ENCODE assay signal across 8 cellular contexts in the genomic region with DNA sequence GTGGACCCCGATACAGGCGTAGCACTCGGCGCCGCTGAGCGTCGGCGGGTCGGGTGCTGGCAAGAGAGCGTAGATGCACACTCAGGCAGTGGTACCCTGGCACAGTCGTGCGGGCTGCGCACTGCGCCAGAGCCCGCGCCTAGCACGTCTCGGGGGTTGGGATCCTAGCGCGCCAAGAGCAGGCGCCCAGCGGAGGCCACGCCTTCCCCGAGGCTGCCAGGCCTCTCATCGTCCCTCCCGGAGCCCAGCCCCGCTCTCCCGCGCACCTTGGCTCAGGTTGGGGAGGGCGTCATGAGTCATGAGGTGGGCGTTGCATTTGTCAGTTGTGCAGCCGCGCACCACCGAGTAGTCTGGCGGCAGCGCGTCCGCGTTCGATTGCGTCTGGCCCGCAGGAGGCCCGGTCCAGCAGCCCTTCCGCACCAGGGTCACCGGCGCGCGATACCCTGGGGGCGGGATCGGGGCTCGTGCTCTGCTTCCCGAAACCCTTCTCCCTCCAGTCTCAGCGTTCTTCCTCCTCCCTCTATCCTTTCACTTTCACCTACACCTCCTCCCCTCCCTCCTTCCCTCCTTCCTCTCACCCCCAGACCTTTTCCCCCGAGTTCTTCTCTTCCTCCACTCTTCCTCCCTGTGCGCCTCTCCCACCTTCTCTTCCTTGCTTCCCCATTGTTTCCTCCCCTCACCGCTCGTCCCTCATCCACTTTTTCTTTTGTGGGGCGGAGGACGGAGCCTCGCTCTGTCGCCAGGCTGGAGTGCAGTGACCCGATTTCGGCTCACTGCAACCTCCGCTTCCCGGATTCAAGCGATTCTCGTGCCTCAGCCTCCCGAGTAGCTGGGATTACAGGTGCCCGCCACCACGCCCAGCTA. TPM values are rescaled to one million over a fixed set of nuclear protein-coding genes. Genes with fewer than 3 reads are reported as not detected.
DNase-seq lines count a peak whose midpoint lies in the region; ATAC-seq and TF ChIP-seq lines count a peak whose summit lies in the region.

No MANE protein-coding gene starts in this region.

- H4K20me1 ChIP-seq in PC-9 (ENCODE audit: insufficient read depth): no peaks in the 10 kb centered on the region; the same call in 1 of the 2 replicates

- peak; percentile 90 to 94 for ATAC-seq in activated naive CD4-positive, alpha-beta T cell treated with anti-CD3 and anti-CD28 coated beads, Interleukin-2, amount 50 U/mL, for 72 hours
- ATAC-seq in left ventricle myocardium superior (peak; percentile 66), HG03520 (IDR thresholded peaks at IDR 0.05; ENCODE audit: unreplicated experiment) (no peak), GM18511 (IDR thresholded peaks at IDR 0.05; ENCODE audit: unreplicated experiment) (no peak)

- peak overlapping the region; percentile 54 to 80 for H3K27ac Mint-ChIP-seq in activated naive CD4-positive, alpha-beta T cell treated with anti-CD3 and anti-CD28 coated beads, Interleukin-2, amount 50 U/mL, for 72 hours

- peaks cover 14% of the 10 kb centered on the region for H3F3A ChIP-seq in PC-9 (ENCODE audit: insufficient read depth, low read depth)

- H3K4me2 ChIP-seq in PC-9: peak overlapping the region; percentile 98

- H3K9ac ChIP-seq in rectal smooth muscle tissue (ENCODE audit: low read length): no peak overlapping the region

- H3K79me2 ChIP-seq in PC-9 (ENCODE audit: low read depth): no peaks in the 10 kb centered on the region

- H3K4me1 ChIP-seq in PC-9 (replicated peaks; ENCODE audit: insufficient read depth): peaks cover 16% of the 10 kb centered on the region
- no peaks in the 10 kb centered on the region for H3K4me1 ChIP-seq in rectal smooth muscle tissue (ENCODE audit: control insufficient read depth, insufficient read depth, low read length)

- H2AFZ ChIP-seq in PC-9: peak overlapping the region; percentile 80

- H3K36me3 ChIP-seq in PC-9 (ENCODE audit: low read depth) (no peaks in the 10 kb centered on the region), rectal smooth muscle tissue (ENCODE audit: control insufficient read depth, insufficient read depth, low read length) (no peaks in the 10 kb centered on the region)

- no TSS peak for BruUV-seq in PC-9 (replicated peaks; lab: Mats Ljungman, UMichigan)

- no peaks in the 10 kb centered on the region for H3K9me2 ChIP-seq in PC-9 (ENCODE audit: insufficient read depth)

- intact Hi-C loops in PC-9 (cut with micrococcal nuclease; ENCODE audit: unreplicated experiment): loop anchor here (5.0 kb wide), 1 partner anchor 266 kb away; the partner anchor contains the start of gene ZNF575
- intact Hi-C loops in left ventricle myocardium superior (cut with micrococcal nuclease): no loop called here

- peak; percentile 27 for DNase-seq in GM20000 (ENCODE audit: low spot score)
- peak; percentile 77 to 89 for DNase-seq in PC-9
- peak; percentile 64 to 69 for DNase-seq in activated naive CD4-positive, alpha-beta T cell treated with anti-CD3 and anti-CD28 coated beads, Interleukin-2, amount 50 U/mL, for 72 hours (ENCODE audit: low spot score in 2 of 2)
- DNase-seq in left ventricle myocardium superior: no peak
- no peak for DNase-seq in NCI-H446 treated with DMSO at 0.1 percent for 48 hours (lab: John Stamatoyannopoulos, UW)

- H3K4me3 ChIP-seq in PC-9 (peak overlapping the region; percentile 63), rectal smooth muscle tissue (ENCODE audit: low read length) (peak overlapping the region; percentile 65)

- H3K27me3 ChIP-seq in PC-9 (ENCODE audit: insufficient read depth, low read depth): no peaks in the 10 kb centered on the region
- peaks cover 9% of the 10 kb centered on the region for H3K27me3 ChIP-seq in rectal smooth muscle tissue (ENCODE audit: control insufficient read depth, insufficient read depth, low read length)

- CTCF ChIA-PET in PC-9 (lab: Charles Lee): no interaction called here

- no peaks in the 10 kb centered on the region for H3K9me3 ChIP-seq in PC-9 (ENCODE audit: insufficient read depth, low read depth)

- H3K36me3 Mint-ChIP-seq in activated naive CD4-positive, alpha-beta T cell treated with anti-CD3 and anti-CD28 coated beads, Interleukin-2, amount 50 U/mL, for 72 hours: peaks cover 5 to 12% of the 10 kb centered on the region in 2 donors

- H3K9me3 Mint-ChIP-seq in activated naive CD4-positive, alpha-beta T cell treated with anti-CD3 and anti-CD28 coated beads, Interleukin-2, amount 50 U/mL, for 72 hours: peaks cover 0 to 5% of the 10 kb centered on the region in 2 donors

- H3K27ac ChIP-seq in PC-9 (no peak overlapping the region), rectal smooth muscle tissue (ENCODE audit: low read depth, low read length) (no peak overlapping the region)

- TF ChIP-seq CTCF in GM20000 (IDR thresholded peaks at IDR 0.05; ENCODE audit: extremely low read depth, missing control alignments) (no peak), PC-9 (conservative IDR thresholded peaks at IDR 0.05) (no peak)

- POLR2A ChIA-PET in PC-9 (lab: Charles Lee; ENCODE audit: unreplicated experiment): interaction anchor here (0.5 to 1.3 kb wide), 3 partner anchors 19 to 193 kb away, joined by 4 to 8 read pairs (median 7); no protein-coding TSS in a partner anchor

RNA-seq across cellular contexts. Expression of gene LYPD5, which starts 3.5 kb away (rescaled TPM):
- total RNA-seq in PC-9 (2021) (2.6 and 2.9 TPM in 2 replicates), left ventricle myocardium superior (0.89 TPM)
- total RNA-seq in activated naive CD4-positive, alpha-beta T cell treated with anti-CD3 and anti-CD28 coated beads, Interleukin-2, amount 50 U/mL, for 72 hours: 1 to 10 TPM in 1 of 2 donors, under 1 TPM in 1; 0.97 to 3.8 TPM

RNA-seq across cellular contexts. Expression of gene KCNN4, which starts 18.0 kb away (rescaled TPM):
- total RNA-seq in PC-9 (2021) (92.4 and 92.7 TPM in 2 replicates), left ventricle myocardium superior (0.50 TPM)
- 100 to 1,000 TPM; 110 to 145 TPM for total RNA-seq in activated naive CD4-positive, alpha-beta T cell treated with anti-CD3 and anti-CD28 coated beads, Interleukin-2, amount 50 U/mL, for 72 hours

RNA-seq across cellular contexts. Expression of gene ZNF283, which starts 28.3 kb away (rescaled TPM):
- 14.8 and 15.2 TPM in 2 replicates for total RNA-seq in PC-9 (2021)
- 10 to 100 TPM in 1 of 2 donors, 1 to 10 TPM in 1; 7.7 to 12.0 TPM for total RNA-seq in activated naive CD4-positive, alpha-beta T cell treated with anti-CD3 and anti-CD28 coated beads, Interleukin-2, amount 50 U/mL, for 72 hours
- 11.0 TPM for total RNA-seq in left ventricle myocardium superior

RNA-seq across cellular contexts. Expression of gene SMG9, which starts 44.0 kb away (rescaled TPM):
- total RNA-seq in PC-9 (2021) (76.8 and 84.1 TPM in 2 replicates), left ventricle myocardium superior (17.9 TPM)
- 100 to 1,000 TPM in 1 of 2 donors, 10 to 100 TPM in 1; 62.8 to 145 TPM for total RNA-seq in activated naive CD4-positive, alpha-beta T cell treated with anti-CD3 and anti-CD28 coated beads, Interleukin-2, amount 50 U/mL, for 72 hours

Comparison
In these comparisons a context has a peak if more than half of its experiments do, and no peak if none do; other contexts are left out.
1. DNase-seq: peak in GM20000 (single experiment), PC-9 (2 of 2) and activated naive CD4-positive, alpha-beta T cell treated with anti-CD3 and anti-CD28 coated beads, Interleukin-2, amount 50 U/mL, for 72 hours (2 of 2); none in left ventricle myocardium superior (single experiment) and NCI-H446 treated with DMSO at 0.1 percent for 48 hours (single experiment).
2. ATAC-seq: peak in activated naive CD4-positive, alpha-beta T cell treated with anti-CD3 and anti-CD28 coated beads, Interleukin-2, amount 50 U/mL, for 72 hours (2 of 2) and left ventricle myocardium superior (single experiment); none in HG03520 (single experiment) and GM18511 (single experiment).
3. RNA of gene KCNN4, which starts 18.0 kb away (total RNA-seq): 110 to 145 TPM in activated naive CD4-positive, alpha-beta T cell treated with anti-CD3 and anti-CD28 coated beads, Interleukin-2, amount 50 U/mL, for 72 hours and 92.4 to 92.7 TPM in PC-9; 0.50 TPM in left ventricle myocardium superior (single experiment); every median in the first group is over 10 times any median in the second.